ENCODE assay signal across 18 cellular contexts in the genomic region with DNA sequence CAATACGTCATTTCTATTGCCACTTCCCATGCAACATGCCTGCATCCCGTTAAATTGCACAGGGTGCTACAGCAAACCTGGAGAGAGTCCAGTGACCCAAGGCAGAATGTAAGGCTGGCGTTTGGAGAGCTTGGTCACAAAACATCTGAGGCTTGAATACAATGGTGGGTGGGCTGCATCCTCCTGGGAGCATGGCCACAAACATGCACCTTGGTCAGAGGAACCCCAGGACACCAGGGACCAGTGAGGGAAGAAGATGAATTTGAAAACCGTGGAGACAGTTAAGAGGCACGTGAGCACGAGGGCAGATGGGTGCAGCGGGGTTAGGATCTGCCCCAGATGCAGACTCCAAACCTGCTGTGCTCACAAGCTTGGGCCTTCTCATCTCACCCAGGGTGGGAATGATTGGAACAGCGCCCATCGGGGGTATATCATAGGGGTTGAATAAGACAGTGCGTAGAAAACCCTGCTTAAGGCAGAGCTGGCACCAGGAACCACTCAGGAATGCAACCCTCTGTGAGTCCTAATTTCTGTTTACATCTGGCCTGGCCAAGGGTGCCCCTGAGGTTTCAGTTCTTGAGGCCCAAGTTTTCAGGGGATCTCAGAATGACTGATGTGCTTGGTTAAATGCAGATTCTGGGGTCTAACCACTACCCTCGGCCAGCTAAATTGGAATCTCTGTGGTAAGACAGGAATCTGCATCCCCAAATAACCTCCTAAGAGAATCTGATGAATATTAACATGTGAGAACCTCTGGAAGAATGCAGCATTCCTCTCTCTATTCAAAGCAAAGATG.
DNase-seq lines count a peak whose midpoint lies in the region; ATAC-seq and TF ChIP-seq lines count a peak whose summit lies in the region.
"Had no signal": no experiment of that assay in that cellular context is flagged by ENCODE, and none has a peak within 500 bp of the region (broad histone marks: within the 10 kb centered on the region; RNA-seq: fewer than 3 reads in every experiment).

No MANE protein-coding gene starts in this region.

- no peak for TF ChIP-seq CTCF in astrocyte of the spinal cord (IDR thresholded peaks at IDR 0.05; ENCODE audit: low read depth, low read length)

- peaks cover 13% of the 10 kb centered on the region for H3K36me3 Mint-ChIP-seq in activated CD8-positive, alpha-beta memory T cell treated with anti-CD3 and anti-CD28 coated beads, Interleukin-2, amount 10 ng/mL, durations not matched to agents 7 days and 5 days
- H3K36me3 Mint-ChIP-seq in stimulated activated naive CD8-positive, alpha-beta T cell treated with anti-CD3 and anti-CD28 coated beads, Interleukin-15, Interleukin-2, amounts not matched to agents 100 ng/mL and 50 ng/mL, for 24 hours (ENCODE audit: low read depth), result peaks cover 4% of the 10 kb centered on the region
- H3K36me3 Mint-ChIP-seq in effector memory CD8-positive, alpha-beta T cell (ENCODE audit: insufficient read depth), result no peaks in the 10 kb centered on the region

- in situ Hi-C loops in astrocyte of the spinal cord (cut with HindIII; ENCODE audit: low sequenced_read_pairs), result no loop called here

- H3K4me3 Mint-ChIP-seq in activated CD8-positive, alpha-beta memory T cell treated with anti-CD3 and anti-CD28 coated beads, Interleukin-2, amount 10 ng/mL, durations not matched to agents 7 days and 5 days, result no peak overlapping the region
- H3K4me3 Mint-ChIP-seq in stimulated activated naive CD8-positive, alpha-beta T cell treated with anti-CD3 and anti-CD28 coated beads, Interleukin-15, Interleukin-2, amounts not matched to agents 100 ng/mL and 50 ng/mL, for 24 hours, result no peak overlapping the region
- no peak overlapping the region for H3K4me3 Mint-ChIP-seq in effector memory CD8-positive, alpha-beta T cell
- H3K4me3 Mint-ChIP-seq: activated CD4-positive, alpha-beta T cell treated with anti-CD3 and anti-CD28 coated beads for 36 hours; CD4-positive, alpha-beta T cell had no signal

- peaks cover 60% of the 10 kb centered on the region for H3K4me1 Mint-ChIP-seq in activated CD8-positive, alpha-beta memory T cell treated with anti-CD3 and anti-CD28 coated beads, Interleukin-2, amount 10 ng/mL, durations not matched to agents 7 days and 5 days
- H3K4me1 Mint-ChIP-seq in stimulated activated naive CD8-positive, alpha-beta T cell treated with anti-CD3 and anti-CD28 coated beads, Interleukin-15, Interleukin-2, amounts not matched to agents 100 ng/mL and 50 ng/mL, for 24 hours (ENCODE audit: low read depth), result peaks cover 50% of the 10 kb centered on the region
- H3K4me1 Mint-ChIP-seq in effector memory CD8-positive, alpha-beta T cell (ENCODE audit: low read depth in 2 of 2), result peaks cover 17 to 20% of the 10 kb centered on the region in 2 donors

- no peak overlapping the region for H3K4me3 ChIP-seq in astrocyte of the spinal cord (ENCODE audit: low read depth, low read length)
- H3K4me3 ChIP-seq: thyroid gland had no signal

- DNase-seq in activated CD8-positive, alpha-beta memory T cell treated with anti-CD3 and anti-CD28 coated beads, Interleukin-2, amount 10 ng/mL, durations not matched to agents 7 days and 5 days, result peak; percentile 52
- no peak for DNase-seq in activated CD8-positive, alpha-beta memory T cell treated with anti-CD3 and anti-CD28 coated beads for 24 hours
- DNase-seq in RPMI7951 (ENCODE audit: low read depth) (peak; percentile 40), astrocyte of the spinal cord (ENCODE audit: low read depth, low spot score) (peak; percentile 74), NCI-H526 treated with DMSO at 0.1 percent for 48 hours (lab: John Stamatoyannopoulos, UW) (no peak), NCI-H510A treated with DMSO at 0.1 percent for 48 hours (lab: John Stamatoyannopoulos, UW) (no peak)
- no peak for DNase-seq in effector memory CD8-positive, alpha-beta T cell
- DNase-seq: activated CD4-positive, alpha-beta T cell treated with anti-CD3 and anti-CD28 coated beads for 36 hours; activated T-cell treated with anti-CD3 and anti-CD28 coated beads, Interleukin-2, amount 50 U/mL, for 1 hour; CD4-positive, alpha-beta T cell; DMS79; foreskin keratinocyte; kidney glomerular epithelial cell; NCI-H1436; NCI-H2171; NCI-H82; thyroid gland had no signal

- CTCF ChIA-PET in activated CD8-positive, alpha-beta memory T cell treated with anti-CD3 and anti-CD28 coated beads, Interleukin-2, amount 10 ng/mL, durations not matched to agents 7 days and 5 days (lab: Charles Lee), result interaction anchor here (0.8 to 1.3 kb wide), 3 partner anchors 14 to 27 kb away, joined by 3 read pairs; no protein-coding TSS in a partner anchor

- no peaks in the 10 kb centered on the region for H3K9me3 Mint-ChIP-seq in activated CD8-positive, alpha-beta memory T cell treated with anti-CD3 and anti-CD28 coated beads, Interleukin-2, amount 10 ng/mL, durations not matched to agents 7 days and 5 days (ENCODE audit: low read depth)
- peaks cover 4% of the 10 kb centered on the region for H3K9me3 Mint-ChIP-seq in stimulated activated naive CD8-positive, alpha-beta T cell treated with anti-CD3 and anti-CD28 coated beads, Interleukin-15, Interleukin-2, amounts not matched to agents 100 ng/mL and 50 ng/mL, for 24 hours
- H3K9me3 Mint-ChIP-seq in effector memory CD8-positive, alpha-beta T cell, result no peaks in the 10 kb centered on the region
- H3K9me3 Mint-ChIP-seq: CD4-positive, alpha-beta T cell had no signal

- ATAC-seq in activated CD8-positive, alpha-beta memory T cell treated with anti-CD3 and anti-CD28 coated beads, Interleukin-2, amount 10 ng/mL, durations not matched to agents 7 days and 5 days, result peak; percentile 32
- ATAC-seq in effector memory CD8-positive, alpha-beta T cell (replicated peaks), result no peak
- ATAC-seq: activated CD4-positive, alpha-beta T cell treated with anti-CD3 and anti-CD28 coated beads for 36 hours; foreskin keratinocyte had no signal

- no peaks in the 10 kb centered on the region for H3K27me3 Mint-ChIP-seq in activated CD8-positive, alpha-beta memory T cell treated with anti-CD3 and anti-CD28 coated beads, Interleukin-2, amount 10 ng/mL, durations not matched to agents 7 days and 5 days
- H3K27me3 Mint-ChIP-seq in stimulated activated naive CD8-positive, alpha-beta T cell treated with anti-CD3 and anti-CD28 coated beads, Interleukin-15, Interleukin-2, amounts not matched to agents 100 ng/mL and 50 ng/mL, for 24 hours, result no peaks in the 10 kb centered on the region
- H3K27me3 Mint-ChIP-seq in effector memory CD8-positive, alpha-beta T cell, result no peaks in the 10 kb centered on the region
- H3K27me3 Mint-ChIP-seq: activated CD4-positive, alpha-beta T cell treated with anti-CD3 and anti-CD28 coated beads for 36 hours; CD4-positive, alpha-beta T cell had no signal

- peak overlapping the region; percentile 73 for H3K27ac Mint-ChIP-seq in activated CD8-positive, alpha-beta memory T cell treated with anti-CD3 and anti-CD28 coated beads, Interleukin-2, amount 10 ng/mL, durations not matched to agents 7 days and 5 days
- H3K27ac Mint-ChIP-seq in stimulated activated naive CD8-positive, alpha-beta T cell treated with anti-CD3 and anti-CD28 coated beads, Interleukin-15, Interleukin-2, amounts not matched to agents 100 ng/mL and 50 ng/mL, for 24 hours, result peak overlapping the region; percentile 31
- H3K27ac Mint-ChIP-seq in effector memory CD8-positive, alpha-beta T cell, result no peak overlapping the region
- H3K27ac Mint-ChIP-seq: activated CD4-positive, alpha-beta T cell treated with anti-CD3 and anti-CD28 coated beads for 36 hours had no signal

Comparison
In these comparisons a context has a peak if more than half of its experiments do, and no peak if none do; other contexts are left out.
1. DNase-seq: peak in activated CD8-positive, alpha-beta memory T cell treated with anti-CD3 and anti-CD28 coated beads, Interleukin-2, amount 10 ng/mL, durations not matched to agents 7 days and 5 days (single experiment), RPMI7951 (single experiment) and astrocyte of the spinal cord (single experiment); none in activated CD8-positive, alpha-beta memory T cell treated with anti-CD3 and anti-CD28 coated beads for 24 hours (single experiment), effector memory CD8-positive, alpha-beta T cell (0 of 3), NCI-H526 treated with DMSO at 0.1 percent for 48 hours (single experiment) and NCI-H510A treated with DMSO at 0.1 percent for 48 hours (single experiment).
2. H3K27ac Mint-ChIP-seq: peak in activated CD8-positive, alpha-beta memory T cell treated with anti-CD3 and anti-CD28 coated beads, Interleukin-2, amount 10 ng/mL, durations not matched to agents 7 days and 5 days (single experiment) and stimulated activated naive CD8-positive, alpha-beta T cell treated with anti-CD3 and anti-CD28 coated beads, Interleukin-15, Interleukin-2, amounts not matched to agents 100 ng/mL and 50 ng/mL, for 24 hours (single experiment); none in effector memory CD8-positive, alpha-beta T cell (0 of 2).